Comparison of ENCODE assay signal across 27 cellular contexts in the genomic region with DNA sequence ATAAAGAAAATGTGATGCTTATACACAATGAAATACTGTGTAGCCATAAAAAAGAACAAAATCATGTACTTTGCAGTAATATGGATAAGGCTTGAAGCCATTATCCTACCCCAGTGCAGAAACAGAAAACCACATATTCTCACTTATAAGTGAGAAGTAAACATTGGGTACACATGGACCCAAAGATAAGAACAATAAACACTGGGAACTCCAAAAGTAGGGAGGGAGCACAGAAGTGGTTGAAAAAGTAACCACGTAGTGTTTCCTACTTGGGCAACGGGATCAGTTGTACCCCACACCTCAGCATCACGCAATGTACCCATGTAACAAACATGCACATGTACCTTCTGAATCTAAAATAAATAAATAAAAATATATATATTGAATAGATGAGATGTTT.
"Had no signal": no experiment of that assay in that cellular context is flagged by ENCODE, and none has a peak within 500 bp of the region (broad histone marks: within the 10 kb centered on the region; RNA-seq: fewer than 3 reads in every experiment).

No MANE protein-coding gene starts in this region.

- DNase-seq: stimulated activated CD4-positive, alpha-beta T cell treated with anti-CD3 and anti-CD28 coated beads, Interleukin-2, amount 100 ng/mL, for 48 hours; stimulated activated CD4-positive, alpha-beta T cell treated with anti-CD3 and anti-CD28 coated beads, Interleukin-4, amount 100 ng/mL, for 1 hour; stimulated activated CD4-positive, alpha-beta T cell treated with anti-CD3 and anti-CD28 coated beads, Interleukin-4, amount 100 ng/mL, for 24 hours; stimulated activated CD4-positive, alpha-beta T cell treated with anti-CD3 and anti-CD28 coated beads, Interleukin-4, amount 100 ng/mL, for 4 hours; stimulated activated CD8-positive, alpha-beta memory T cell treated with anti-CD3 and anti-CD28 coated beads, Interleukin-4, amount 100 ng/mL, for 48 hours; stimulated activated naive B cell treated with anti-CD40 and anti-IgM and Interleukin-4, amounts not matched to agents 10 μg/mL and 1 μg/mL and 100 μg/mL, for 72 hours; stimulated activated naive CD4-positive, alpha-beta T cell; stimulated activated naive CD4-positive, alpha-beta T cell treated with Interleukin-2 at 50 U/mL for 16 hours; stimulated activated naive CD8-positive, alpha-beta T cell treated with anti-CD3 and anti-CD28 coated beads, Interleukin-15, amount 100 ng/mL, for 72 hours; stimulated activated naive CD8-positive, alpha-beta T cell treated with anti-CD3 and anti-CD28 coated beads, Interleukin-15, Interleukin-2, amounts not matched to agents 100 U/mL and 50 U/mL, for 24 hours; stomach; substantia nigra; testis; thyroid gland; tibial artery; transverse colon; trophoblast cell; upper lobe of left lung; upper lobe of right lung; uterus had no signal

- H3K4me3 ChIP-seq: stomach, suprapubic skin, testis, thoracic aorta, thyroid gland, tibial artery, tibial nerve, transverse colon, upper lobe of left lung, upper lobe of right lung, uterus, vagina had no signal

- FAIRE-seq: urothelium cell line had no signal

- H3K9me3 ChIP-seq: suprapubic skin, testis, thoracic aorta, thyroid gland, transverse colon, upper lobe of left lung, upper lobe of right lung, vagina had no signal

- H3K4me1 ChIP-seq: stomach, suprapubic skin, testis, thyroid gland, tibial artery, tibial nerve, transverse colon, upper lobe of left lung, upper lobe of right lung, uterus, vagina had no signal

- H3K27ac ChIP-seq: stomach, suprapubic skin, testis, thoracic aorta, thyroid gland, tibial artery, tibial nerve, transverse colon, upper lobe of left lung, upper lobe of right lung, uterus, vagina had no signal

- ATAC-seq: stimulated activated effector memory CD8-positive, alpha-beta T cell treated with anti-CD3 and anti-CD28 coated beads, Interleukin-12 subunit alpha, Interleukin-12 subunit beta, amount 100 ng/mL, for 72 hours; stimulated activated memory B cell treated with anti-CD40 and anti-IgM and Interleukin-4, amounts not matched to agents 10 μg/mL and 1 μg/mL and 100 μg/mL, for 72 hours; stimulated activated naive B cell treated with anti-CD40 and anti-IgM and Interleukin-4, amounts not matched to agents 10 μg/mL and 1 μg/mL and 100 μg/mL, for 72 hours; stimulated activated naive CD8-positive, alpha-beta T cell treated with anti-CD3 and anti-CD28 coated beads, Interleukin-15, amount 100 ng/mL, for 72 hours; stimulated activated naive CD8-positive, alpha-beta T cell treated with anti-CD3 and anti-CD28 coated beads, Interleukin-15, Interleukin-2, amounts not matched to agents 100 U/mL and 50 U/mL, for 24 hours; upper lobe of right lung had no signal

- H3K36me3 ChIP-seq: transverse colon, upper lobe of right lung, uterus had no signal

- H3K27me3 ChIP-seq: stomach, suprapubic skin, testis, thyroid gland, tibial artery, tibial nerve, transverse colon, upper lobe of left lung, upper lobe of right lung, uterus, vagina had no signal
